Comparison of ENCODE assay signal across 10 cellular contexts in genomic region chr7:131330299-131330698, GRCh38. TPM values are rescaled to one million over a fixed set of nuclear protein-coding genes. Genes with fewer than 3 reads are reported as not detected.
DNase-seq lines count a peak whose midpoint lies in the region; ATAC-seq and TF ChIP-seq lines count a peak whose summit lies in the region.
"Had no signal": no experiment of that assay in that cellular context is flagged by ENCODE, and none has a peak within 500 bp of the region (broad histone marks: within the 10 kb centered on the region; RNA-seq: fewer than 3 reads in every experiment).

No MANE protein-coding gene starts in this region.

- H3K27me3 ChIP-seq in right atrium auricular region (no peaks in the 10 kb centered on the region), iPS-20b (ENCODE audit: insufficient read depth, low read length) (no peaks in the 10 kb centered on the region), upper lobe of right lung (no peaks in the 10 kb centered on the region)
- H3K27me3 ChIP-seq: heart left ventricle had no signal

- H3K27ac ChIP-seq in right atrium auricular region, result peak overlapping the region; percentile 99
- H3K27ac ChIP-seq in iPS-20b (ENCODE audit: low read length), result no peak overlapping the region
- H3K27ac ChIP-seq in upper lobe of right lung, result no peak overlapping the region

- DNase-seq in right atrium auricular region (ENCODE audit: low spot score) (no peak), left cardiac atrium (no peak), upper lobe of right lung (no peak), DMS153 treated with DMSO at 0.1 percent for 48 hours (lab: John Stamatoyannopoulos, UW; ENCODE audit: unreplicated experiment) (no peak)
- DNase-seq in activated T-helper 1 cell treated with anti-CD3 and anti-CD28 coated beads, Interleukin-12 subunit alpha, Interleukin-12 subunit beta, Interleukin-2, Interleukin-4 antibody, amounts not matched to agents 30 ng/mL and 10 ng/mL and 1 ng/mL, durations not matched to agents 14 hours and 24 hours and 36 hours (ENCODE audit: low spot score), result no peak
- no peak for DNase-seq in activated CD8-positive, alpha-beta memory T cell treated with anti-CD3 and anti-CD28 coated beads, Interleukin-2, amount 10 ng/mL, durations not matched to agents 7 days and 5 days
- DNase-seq: HCEC 1CT, heart left ventricle had no signal

- peaks cover 58% of the 10 kb centered on the region for H3K4me1 Mint-ChIP-seq in activated T-helper 1 cell treated with anti-CD3 and anti-CD28 coated beads, Interleukin-12 subunit alpha, Interleukin-12 subunit beta, Interleukin-2, Interleukin-4 antibody, amounts not matched to agents 30 ng/mL and 10 ng/mL and 1 ng/mL, durations not matched to agents 14 hours and 24 hours and 36 hours (ENCODE audit: low read depth)
- H3K4me1 Mint-ChIP-seq in activated CD8-positive, alpha-beta memory T cell treated with anti-CD3 and anti-CD28 coated beads, Interleukin-2, amount 10 ng/mL, durations not matched to agents 7 days and 5 days, result peaks cover 44% of the 10 kb centered on the region

- H3K27ac Mint-ChIP-seq in activated T-helper 1 cell treated with anti-CD3 and anti-CD28 coated beads, Interleukin-12 subunit alpha, Interleukin-12 subunit beta, Interleukin-2, Interleukin-4 antibody, amounts not matched to agents 30 ng/mL and 10 ng/mL and 1 ng/mL, durations not matched to agents 14 hours and 24 hours and 36 hours, result no peak overlapping the region
- no peak overlapping the region for H3K27ac Mint-ChIP-seq in activated CD8-positive, alpha-beta memory T cell treated with anti-CD3 and anti-CD28 coated beads, Interleukin-2, amount 10 ng/mL, durations not matched to agents 7 days and 5 days

- peak overlapping the region; percentile 50 for H3K4me3 Mint-ChIP-seq in activated T-helper 1 cell treated with anti-CD3 and anti-CD28 coated beads, Interleukin-12 subunit alpha, Interleukin-12 subunit beta, Interleukin-2, Interleukin-4 antibody, amounts not matched to agents 30 ng/mL and 10 ng/mL and 1 ng/mL, durations not matched to agents 14 hours and 24 hours and 36 hours
- no peak overlapping the region for H3K4me3 Mint-ChIP-seq in activated CD8-positive, alpha-beta memory T cell treated with anti-CD3 and anti-CD28 coated beads, Interleukin-2, amount 10 ng/mL, durations not matched to agents 7 days and 5 days

- no peak overlapping the region for H3K9ac ChIP-seq in iPS-20b (ENCODE audit: low read depth, low read length)

- intact Hi-C loops in left cardiac atrium (cut with DNase I) (no loop called here), upper lobe of right lung (cut with DNase I) (no loop called here)
- intact Hi-C loops in activated T-helper 1 cell treated with anti-CD3 and anti-CD28 coated beads, Interleukin-12 subunit alpha, Interleukin-12 subunit beta, Interleukin-2, Interleukin-4 antibody, amounts not matched to agents 30 ng/mL and 10 ng/mL and 1 ng/mL, durations not matched to agents 14 hours and 24 hours and 36 hours (cut with micrococcal nuclease), result loop anchor here (1.0 kb wide), 1 partner anchor 8 kb away; no protein-coding TSS in a partner anchor

- H3K36me3 Mint-ChIP-seq in activated T-helper 1 cell treated with anti-CD3 and anti-CD28 coated beads, Interleukin-12 subunit alpha, Interleukin-12 subunit beta, Interleukin-2, Interleukin-4 antibody, amounts not matched to agents 30 ng/mL and 10 ng/mL and 1 ng/mL, durations not matched to agents 14 hours and 24 hours and 36 hours (ENCODE audit: low read depth), result peaks cover 13% of the 10 kb centered on the region
- H3K36me3 Mint-ChIP-seq in activated CD8-positive, alpha-beta memory T cell treated with anti-CD3 and anti-CD28 coated beads, Interleukin-2, amount 10 ng/mL, durations not matched to agents 7 days and 5 days, result peaks cover 22% of the 10 kb centered on the region

- peaks cover 10% of the 10 kb centered on the region for H3K9me3 Mint-ChIP-seq in activated T-helper 1 cell treated with anti-CD3 and anti-CD28 coated beads, Interleukin-12 subunit alpha, Interleukin-12 subunit beta, Interleukin-2, Interleukin-4 antibody, amounts not matched to agents 30 ng/mL and 10 ng/mL and 1 ng/mL, durations not matched to agents 14 hours and 24 hours and 36 hours
- H3K9me3 Mint-ChIP-seq in activated CD8-positive, alpha-beta memory T cell treated with anti-CD3 and anti-CD28 coated beads, Interleukin-2, amount 10 ng/mL, durations not matched to agents 7 days and 5 days (ENCODE audit: low read depth), result peaks cover 5% of the 10 kb centered on the region

- CTCF ChIA-PET in activated CD8-positive, alpha-beta memory T cell treated with anti-CD3 and anti-CD28 coated beads, Interleukin-2, amount 10 ng/mL, durations not matched to agents 7 days and 5 days (lab: Charles Lee), result no interaction called here

- H3K9me3 ChIP-seq in right atrium auricular region (no peaks in the 10 kb centered on the region), iPS-20b (ENCODE audit: insufficient read depth, low read depth, low read length) (no peaks in the 10 kb centered on the region), upper lobe of right lung (no peaks in the 10 kb centered on the region)
- H3K9me3 ChIP-seq: heart left ventricle had no signal

- no peaks in the 10 kb centered on the region for H3K27me3 Mint-ChIP-seq in activated T-helper 1 cell treated with anti-CD3 and anti-CD28 coated beads, Interleukin-12 subunit alpha, Interleukin-12 subunit beta, Interleukin-2, Interleukin-4 antibody, amounts not matched to agents 30 ng/mL and 10 ng/mL and 1 ng/mL, durations not matched to agents 14 hours and 24 hours and 36 hours (ENCODE audit: insufficient read depth)
- H3K27me3 Mint-ChIP-seq in activated CD8-positive, alpha-beta memory T cell treated with anti-CD3 and anti-CD28 coated beads, Interleukin-2, amount 10 ng/mL, durations not matched to agents 7 days and 5 days, result no peaks in the 10 kb centered on the region

- ATAC-seq in left cardiac atrium (no peak), upper lobe of right lung (no peak), GM21723 (IDR thresholded peaks at IDR 0.05; ENCODE audit: unreplicated experiment) (no peak)
- ATAC-seq in activated CD8-positive, alpha-beta memory T cell treated with anti-CD3 and anti-CD28 coated beads, Interleukin-2, amount 10 ng/mL, durations not matched to agents 7 days and 5 days, result no peak
- ATAC-seq: heart left ventricle had no signal

- H3K4me3 ChIP-seq in right atrium auricular region (no peak overlapping the region), iPS-20b (ENCODE audit: low read length) (peak overlapping the region; percentile 99; the same call in 1 of the 2 replicates), upper lobe of right lung (peak overlapping the region; percentile 71)

- H3K4me1 ChIP-seq in right atrium auricular region (peaks cover 0 to 27% of the 10 kb centered on the region in 2 donors), iPS-20b (ENCODE audit: insufficient read depth, low read length) (peaks cover 16% of the 10 kb centered on the region; the same call in 1 of the 2 replicates), upper lobe of right lung (peaks cover 30% of the 10 kb centered on the region)

- TF ChIP-seq CTCF in right atrium auricular region (IDR thresholded peaks at IDR 0.05) (no peak), upper lobe of right lung (IDR thresholded peaks at IDR 0.05) (no peak)

- H3K36me3 ChIP-seq in right atrium auricular region (no peaks in the 10 kb centered on the region), iPS-20b (ENCODE audit: insufficient read depth, low read depth, low read length) (no peaks in the 10 kb centered on the region), upper lobe of right lung (no peaks in the 10 kb centered on the region)

RNA-seq across cellular contexts. Expression of gene MKLN1, which starts 2.6 kb away (rescaled TPM):
- total RNA-seq in right atrium auricular region (10 to 100 TPM; 27.4 to 28.5 TPM), left cardiac atrium (10 to 100 TPM; 39.7 to 48.3 TPM), upper lobe of right lung (66.0 TPM)
- 31.1 and 34.0 TPM in 2 replicates for total RNA-seq in activated T-helper 1 cell treated with anti-CD3 and anti-CD28 coated beads, Interleukin-12 subunit alpha, Interleukin-12 subunit beta, Interleukin-2, Interleukin-4 antibody, amounts not matched to agents 30 ng/mL and 10 ng/mL and 1 ng/mL, durations not matched to agents 14 hours and 24 hours and 36 hours
- 10 to 100 TPM; 35.5 to 41.4 TPM for total RNA-seq in activated CD8-positive, alpha-beta memory T cell treated with anti-CD3 and anti-CD28 coated beads, Interleukin-2, amount 10 ng/mL, durations not matched to agents 7 days and 5 days

Comparison
In these comparisons a context has a peak if more than half of its experiments do, and no peak if none do; other contexts are left out.
1. H3K27ac ChIP-seq: peak in right atrium auricular region (2 of 2); none in iPS-20b (single experiment) and upper lobe of right lung (single experiment).
2. H3K4me3 ChIP-seq: peak in iPS-20b (single experiment) and upper lobe of right lung (single experiment); none in right atrium auricular region (0 of 2).